8 cellular contexts compared by ENCODE assay signal in genomic region chr16:70520612-70521297, GRCh38. TPM values are rescaled to one million over a fixed set of nuclear protein-coding genes. Genes with fewer than 3 reads are reported as not detected.
A peak's percentile ranks its signal among the peaks of the same experiment; 100 is the strongest.
DNase-seq lines count a peak whose midpoint lies in the region; ATAC-seq and TF ChIP-seq lines count a peak whose summit lies in the region.

No MANE protein-coding gene starts in this region.

- H3K4me1 Mint-ChIP-seq in HFFc6 (ENCODE audit: low read depth): peaks cover 34% of the 10 kb centered on the region
- H3K4me1 Mint-ChIP-seq in T-helper 2 cell treated with Interferon-gamma antibody and Interleukin-4, amounts not matched to agents 5 μg/mL and 100 μg/mL, for 36 hours (ENCODE audit: low read depth): peaks cover 25% of the 10 kb centered on the region

- TF ChIP-seq CTCF in HFFc6 (IDR thresholded peaks at IDR 0.05) (no peak), fibroblast of lung (conservative IDR thresholded peaks at IDR 0.05 in 1 of 2, IDR thresholded peaks at IDR 0.05 in 1 of 2; ENCODE audit: low read depth in 1 of 2, low read length in 2 of 2) (no peak), GM10266 (IDR thresholded peaks at IDR 0.05; ENCODE audit: control insufficient read depth, insufficient read depth, low read depth, missing control alignments) (no peak)

- H3K79me2 ChIP-seq in fibroblast of lung (ENCODE audit: control insufficient read depth, insufficient read depth, low read length): peaks cover 38% of the 10 kb centered on the region

- H4K20me1 ChIP-seq in BLaER1 (peaks cover 10% of the 10 kb centered on the region), fibroblast of lung (ENCODE audit: control insufficient read depth, extremely low read depth, insufficient read depth, low read length) (no peaks in the 10 kb centered on the region)

- H3K9ac ChIP-seq in BLaER1 (no peak overlapping the region), fibroblast of lung (ENCODE audit: insufficient read depth, low read length) (no peak overlapping the region)

- H3K27me3 ChIP-seq in BLaER1 (no peaks in the 10 kb centered on the region), fibroblast of lung (ENCODE audit: control insufficient read depth, insufficient read depth, low read length) (no peaks in the 10 kb centered on the region)

- H2AFZ ChIP-seq in fibroblast of lung (ENCODE audit: low read length): no peak overlapping the region

- no peak for ATAC-seq in GM21737 (IDR thresholded peaks at IDR 0.05; ENCODE audit: unreplicated experiment)

- H3K36me3 ChIP-seq in BLaER1 (peaks cover 39% of the 10 kb centered on the region), fibroblast of lung (ENCODE audit: control insufficient read depth, insufficient read depth, low read length) (peaks cover 1% of the 10 kb centered on the region)

- H3K36me3 Mint-ChIP-seq in HFFc6 (ENCODE audit: low read depth): peaks cover 32% of the 10 kb centered on the region
- H3K36me3 Mint-ChIP-seq in T-helper 2 cell treated with Interferon-gamma antibody and Interleukin-4, amounts not matched to agents 5 μg/mL and 100 μg/mL, for 36 hours (ENCODE audit: low read depth): peaks cover 47% of the 10 kb centered on the region

- H3K4me1 ChIP-seq in BLaER1 (peaks cover 32% of the 10 kb centered on the region), fibroblast of lung (ENCODE audit: control insufficient read depth, extremely low read depth, insufficient read depth, low read length) (peaks cover 4% of the 10 kb centered on the region)

- no peak overlapping the region for H3K27ac ChIP-seq in BLaER1
- H3K27ac ChIP-seq in fibroblast of lung (ENCODE audit: insufficient read depth, low read length): no peak overlapping the region

- peak overlapping the region; percentile 25; the same call in 1 of the 2 replicates for H3K4me3 Mint-ChIP-seq in HFFc6
- H3K4me3 Mint-ChIP-seq in T-helper 2 cell treated with Interferon-gamma antibody and Interleukin-4, amounts not matched to agents 5 μg/mL and 100 μg/mL, for 36 hours: peak overlapping the region; percentile 75

- DNase-seq in HFFc6 (peak; percentile 76), fibroblast of lung (ENCODE audit: low read depth in 2 of 2) (peak; percentile 28 to 61), GM10266 (ENCODE audit: extremely low spot score) (no peak), Ammon's horn (ENCODE audit: low spot score) (no peak), foreskin melanocyte (no peak)
- peak; percentile 25 for DNase-seq in T-helper 2 cell treated with Interferon-gamma antibody and Interleukin-4, amounts not matched to agents 5 μg/mL and 100 μg/mL, for 36 hours (ENCODE audit: low spot score)

- H3K4me3 ChIP-seq in BLaER1: no peak overlapping the region
- no peak overlapping the region for H3K4me3 ChIP-seq in fibroblast of lung (replicated peaks in 1 of 4; ENCODE audit: control extremely low read depth in 1 of 4, insufficient read depth in 1 of 4, low read depth in 3 of 4, low read length in 4 of 4)

- H3K9me3 ChIP-seq in BLaER1 (no peaks in the 10 kb centered on the region), fibroblast of lung (ENCODE audit: control insufficient read depth, insufficient read depth, low read depth, low read length) (no peaks in the 10 kb centered on the region)

- H3K27me3 Mint-ChIP-seq in HFFc6 (ENCODE audit: insufficient read depth): peaks cover 10% of the 10 kb centered on the region
- no peaks in the 10 kb centered on the region for H3K27me3 Mint-ChIP-seq in T-helper 2 cell treated with Interferon-gamma antibody and Interleukin-4, amounts not matched to agents 5 μg/mL and 100 μg/mL, for 36 hours (ENCODE audit: low read depth)

- H3K27ac Mint-ChIP-seq in HFFc6: peak overlapping the region; percentile 66
- peak overlapping the region; percentile 86 for H3K27ac Mint-ChIP-seq in T-helper 2 cell treated with Interferon-gamma antibody and Interleukin-4, amounts not matched to agents 5 μg/mL and 100 μg/mL, for 36 hours

- H3K4me2 ChIP-seq in BLaER1 (peak overlapping the region; percentile 58), fibroblast of lung (ENCODE audit: extremely low read depth, insufficient read depth, low read length) (no peak overlapping the region)

- no peaks in the 10 kb centered on the region for H3K9me3 Mint-ChIP-seq in HFFc6
- H3K9me3 Mint-ChIP-seq in T-helper 2 cell treated with Interferon-gamma antibody and Interleukin-4, amounts not matched to agents 5 μg/mL and 100 μg/mL, for 36 hours: no peaks in the 10 kb centered on the region

RNA-seq across cellular contexts. Expression of gene COG4, which starts 2.6 kb away (rescaled TPM):
- 10 to 100 TPM; 70.2 to 91.7 (median 80.2) TPM for total RNA-seq in HFFc6 (2021; fragmentation: NEBNext Ultra II Directional; extraction: Animal tissue kit (Norgen Biotek cat#: 25700))
- 79.6 and 117 TPM in 2 replicates for total RNA-seq in fibroblast of lung
- polyA plus RNA-seq in fibroblast of lung: 36.2 and 50.7 TPM in 2 replicates
- 37.7 and 56.8 TPM in 2 replicates for polyA plus RNA-seq in fibroblast of lung (2012)
- polyA minus RNA-seq in fibroblast of lung (ENCODE audit: low replicate concordance): 87.9 and 103 TPM in 2 replicates

RNA-seq across cellular contexts. Expression of gene SF3B3, which starts 2.9 kb away (rescaled TPM):
- 100 to 1,000 TPM; 289 to 358 (median 312) TPM for total RNA-seq in HFFc6 (2021; fragmentation: NEBNext Ultra II Directional; extraction: Animal tissue kit (Norgen Biotek cat#: 25700))
- total RNA-seq in fibroblast of lung: 81.9 and 107 TPM in 2 replicates
- 89.2 and 166 TPM in 2 replicates for polyA plus RNA-seq in fibroblast of lung
- polyA plus RNA-seq in fibroblast of lung (2012): 183 and 273 TPM in 2 replicates
- polyA minus RNA-seq in fibroblast of lung (ENCODE audit: low replicate concordance): 343 and 595 TPM in 2 replicates

Comparison
In these comparisons a context has a peak if more than half of its experiments do, and no peak if none do; other contexts are left out.
1. DNase-seq: peak in HFFc6 (single experiment), T-helper 2 cell treated with Interferon-gamma antibody and Interleukin-4, amounts not matched to agents 5 μg/mL and 100 μg/mL, for 36 hours (single experiment) and fibroblast of lung (2 of 2); none in GM10266 (single experiment), Ammon's horn (single experiment) and foreskin melanocyte (single experiment).